In the genomic region with DNA sequence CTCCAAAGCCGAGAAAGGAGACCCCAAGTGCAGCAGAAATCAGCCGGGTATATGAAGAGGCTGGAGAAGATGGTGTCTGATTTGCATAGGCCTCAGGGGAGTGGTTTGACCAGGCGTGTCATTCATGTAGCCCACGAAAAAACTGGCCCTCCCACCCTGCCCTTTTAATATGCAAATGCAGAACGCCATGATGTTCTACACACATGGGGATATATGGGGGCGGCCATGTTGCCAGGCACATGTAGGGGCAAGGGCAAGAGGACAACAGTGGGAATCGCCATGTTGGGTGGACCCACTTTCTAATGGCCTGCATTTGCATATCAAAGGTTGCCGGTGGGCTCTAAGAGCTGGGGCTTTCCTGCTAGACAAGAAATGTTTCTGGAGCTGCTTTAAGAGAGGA, we compare ENCODE assay signal across 2 cellular contexts.
TF ChIP-seq lines count a peak whose summit lies in the region.

No MANE protein-coding gene starts in this region.

TF ChIP-seq in GM23338, 12 proteins besides CTCF, POLR2A, EP300 and RAD21 (continued from another document):
- TF ChIP-seq, protein P1, sequence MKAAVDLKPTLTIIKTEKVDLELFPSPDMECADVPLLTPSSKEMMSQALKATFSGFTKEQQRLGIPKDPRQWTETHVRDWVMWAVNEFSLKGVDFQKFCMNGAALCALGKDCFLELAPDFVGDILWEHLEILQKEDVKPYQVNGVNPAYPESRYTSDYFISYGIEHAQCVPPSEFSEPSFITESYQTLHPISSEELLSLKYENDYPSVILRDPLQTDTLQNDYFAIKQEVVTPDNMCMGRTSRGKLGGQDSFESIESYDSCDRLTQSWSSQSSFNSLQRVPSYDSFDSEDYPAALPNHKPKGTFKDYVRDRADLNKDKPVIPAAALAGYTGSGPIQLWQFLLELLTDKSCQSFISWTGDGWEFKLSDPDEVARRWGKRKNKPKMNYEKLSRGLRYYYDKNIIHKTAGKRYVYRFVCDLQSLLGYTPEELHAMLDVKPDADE (IDR thresholded peaks at IDR 0.05): no peak
- TF ChIP-seq ZNF331 (CRISPR knock-in tag; IDR thresholded peaks at IDR 0.05; ENCODE audit: low read depth) (no peak), EZH2 (IDR thresholded peaks at IDR 0.05; ENCODE audit: low read depth, unreplicated experiment) (no peak), JUNB (IDR thresholded peaks at IDR 0.05; ENCODE audit: unreplicated experiment) (no peak), ZNF114 (CRISPR knock-in tag; IDR thresholded peaks at IDR 0.05) (no peak)
- TF ChIP-seq, protein P2, sequence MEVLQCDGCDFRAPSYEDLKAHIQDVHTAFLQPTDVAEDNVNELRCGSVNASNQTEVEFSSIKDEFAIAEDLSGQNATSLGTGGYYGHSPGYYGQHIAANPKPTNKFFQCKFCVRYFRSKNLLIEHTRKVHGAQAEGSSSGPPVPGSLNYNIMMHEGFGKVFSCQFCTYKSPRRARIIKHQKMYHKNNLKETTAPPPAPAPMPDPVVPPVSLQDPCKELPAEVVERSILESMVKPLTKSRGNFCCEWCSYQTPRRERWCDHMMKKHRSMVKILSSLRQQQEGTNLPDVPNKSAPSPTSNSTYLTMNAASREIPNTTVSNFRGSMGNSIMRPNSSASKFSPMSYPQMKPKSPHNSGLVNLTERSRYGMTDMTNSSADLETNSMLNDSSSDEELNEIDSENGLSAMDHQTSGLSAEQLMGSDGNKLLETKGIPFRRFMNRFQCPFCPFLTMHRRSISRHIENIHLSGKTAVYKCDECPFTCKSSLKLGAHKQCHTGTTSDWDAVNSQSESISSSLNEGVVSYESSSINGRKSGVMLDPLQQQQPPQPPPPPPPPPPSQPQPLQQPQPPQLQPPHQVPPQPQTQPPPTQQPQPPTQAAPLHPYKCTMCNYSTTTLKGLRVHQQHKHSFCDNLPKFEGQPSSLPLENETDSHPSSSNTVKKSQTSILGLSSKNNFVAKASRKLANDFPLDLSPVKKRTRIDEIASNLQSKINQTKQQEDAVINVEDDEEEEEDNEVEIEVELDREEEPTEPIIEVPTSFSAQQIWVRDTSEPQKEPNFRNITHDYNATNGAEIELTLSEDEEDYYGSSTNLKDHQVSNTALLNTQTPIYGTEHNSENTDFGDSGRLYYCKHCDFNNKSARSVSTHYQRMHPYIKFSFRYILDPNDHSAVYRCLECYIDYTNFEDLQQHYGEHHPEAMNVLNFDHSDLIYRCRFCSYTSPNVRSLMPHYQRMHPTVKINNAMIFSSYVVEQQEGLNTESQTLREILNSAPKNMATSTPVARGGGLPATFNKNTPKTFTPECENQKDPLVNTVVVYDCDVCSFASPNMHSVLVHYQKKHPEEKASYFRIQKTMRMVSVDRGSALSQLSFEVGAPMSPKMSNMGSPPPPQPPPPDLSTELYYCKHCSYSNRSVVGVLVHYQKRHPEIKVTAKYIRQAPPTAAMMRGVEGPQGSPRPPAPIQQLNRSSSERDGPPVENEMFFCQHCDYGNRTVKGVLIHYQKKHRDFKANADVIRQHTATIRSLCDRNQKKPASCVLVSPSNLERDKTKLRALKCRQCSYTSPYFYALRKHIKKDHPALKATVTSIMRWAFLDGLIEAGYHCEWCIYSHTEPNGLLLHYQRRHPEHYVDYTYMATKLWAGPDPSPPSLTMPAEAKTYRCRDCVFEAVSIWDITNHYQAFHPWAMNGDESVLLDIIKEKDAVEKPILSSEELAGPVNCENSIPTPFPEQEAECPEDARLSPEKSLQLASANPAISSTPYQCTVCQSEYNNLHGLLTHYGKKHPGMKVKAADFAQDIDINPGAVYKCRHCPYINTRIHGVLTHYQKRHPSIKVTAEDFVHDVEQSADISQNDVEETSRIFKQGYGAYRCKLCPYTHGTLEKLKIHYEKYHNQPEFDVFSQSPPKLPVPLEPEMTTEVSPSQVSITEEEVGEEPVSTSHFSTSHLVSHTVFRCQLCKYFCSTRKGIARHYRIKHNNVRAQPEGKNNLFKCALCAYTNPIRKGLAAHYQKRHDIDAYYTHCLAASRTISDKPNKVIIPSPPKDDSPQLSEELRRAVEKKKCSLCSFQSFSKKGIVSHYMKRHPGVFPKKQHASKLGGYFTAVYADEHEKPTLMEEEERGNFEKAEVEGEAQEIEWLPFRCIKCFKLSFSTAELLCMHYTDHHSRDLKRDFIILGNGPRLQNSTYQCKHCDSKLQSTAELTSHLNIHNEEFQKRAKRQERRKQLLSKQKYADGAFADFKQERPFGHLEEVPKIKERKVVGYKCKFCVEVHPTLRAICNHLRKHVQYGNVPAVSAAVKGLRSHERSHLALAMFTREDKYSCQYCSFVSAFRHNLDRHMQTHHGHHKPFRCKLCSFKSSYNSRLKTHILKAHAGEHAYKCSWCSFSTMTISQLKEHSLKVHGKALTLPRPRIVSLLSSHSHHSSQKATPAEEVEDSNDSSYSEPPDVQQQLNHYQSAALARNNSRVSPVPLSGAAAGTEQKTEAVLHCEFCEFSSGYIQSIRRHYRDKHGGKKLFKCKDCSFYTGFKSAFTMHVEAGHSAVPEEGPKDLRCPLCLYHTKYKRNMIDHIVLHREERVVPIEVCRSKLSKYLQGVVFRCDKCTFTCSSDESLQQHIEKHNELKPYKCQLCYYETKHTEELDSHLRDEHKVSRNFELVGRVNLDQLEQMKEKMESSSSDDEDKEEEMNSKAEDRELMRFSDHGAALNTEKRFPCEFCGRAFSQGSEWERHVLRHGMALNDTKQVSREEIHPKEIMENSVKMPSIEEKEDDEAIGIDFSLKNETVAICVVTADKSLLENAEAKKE (CRISPR knock-in tag; IDR thresholded peaks at IDR 0.05): no peak

TF ChIP-seq in WTC11, 78 proteins besides CTCF, POLR2A, EP300 and RAD21 (continued from another document):
- TF ChIP-seq, protein P3, sequence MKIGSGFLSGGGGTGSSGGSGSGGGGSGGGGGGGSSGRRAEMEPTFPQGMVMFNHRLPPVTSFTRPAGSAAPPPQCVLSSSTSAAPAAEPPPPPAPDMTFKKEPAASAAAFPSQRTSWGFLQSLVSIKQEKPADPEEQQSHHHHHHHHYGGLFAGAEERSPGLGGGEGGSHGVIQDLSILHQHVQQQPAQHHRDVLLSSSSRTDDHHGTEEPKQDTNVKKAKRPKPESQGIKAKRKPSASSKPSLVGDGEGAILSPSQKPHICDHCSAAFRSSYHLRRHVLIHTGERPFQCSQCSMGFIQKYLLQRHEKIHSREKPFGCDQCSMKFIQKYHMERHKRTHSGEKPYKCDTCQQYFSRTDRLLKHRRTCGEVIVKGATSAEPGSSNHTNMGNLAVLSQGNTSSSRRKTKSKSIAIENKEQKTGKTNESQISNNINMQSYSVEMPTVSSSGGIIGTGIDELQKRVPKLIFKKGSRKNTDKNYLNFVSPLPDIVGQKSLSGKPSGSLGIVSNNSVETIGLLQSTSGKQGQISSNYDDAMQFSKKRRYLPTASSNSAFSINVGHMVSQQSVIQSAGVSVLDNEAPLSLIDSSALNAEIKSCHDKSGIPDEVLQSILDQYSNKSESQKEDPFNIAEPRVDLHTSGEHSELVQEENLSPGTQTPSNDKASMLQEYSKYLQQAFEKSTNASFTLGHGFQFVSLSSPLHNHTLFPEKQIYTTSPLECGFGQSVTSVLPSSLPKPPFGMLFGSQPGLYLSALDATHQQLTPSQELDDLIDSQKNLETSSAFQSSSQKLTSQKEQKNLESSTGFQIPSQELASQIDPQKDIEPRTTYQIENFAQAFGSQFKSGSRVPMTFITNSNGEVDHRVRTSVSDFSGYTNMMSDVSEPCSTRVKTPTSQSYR (CRISPR knock-in tag; IDR thresholded peaks at IDR 0.05): no peak
- TF ChIP-seq, protein P4, sequence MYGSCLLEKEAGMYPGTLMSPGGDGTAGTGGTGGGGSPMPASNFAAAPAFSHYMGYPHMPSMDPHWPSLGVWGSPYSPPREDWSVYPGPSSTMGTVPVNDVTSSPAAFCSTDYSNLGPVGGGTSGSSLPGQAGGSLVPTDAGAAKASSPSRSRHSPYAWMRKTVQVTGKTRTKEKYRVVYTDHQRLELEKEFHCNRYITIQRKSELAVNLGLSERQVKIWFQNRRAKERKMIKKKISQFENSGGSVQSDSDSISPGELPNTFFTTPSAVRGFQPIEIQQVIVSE (CRISPR knock-in tag; IDR thresholded peaks at IDR 0.05; ENCODE audit: borderline replicate concordance): no peak
- TF ChIP-seq ZNF396 (CRISPR knock-in tag; IDR thresholded peaks at IDR 0.05; ENCODE audit: borderline replicate concordance): no peak
- no peak for TF ChIP-seq JAZF1 (CRISPR knock-in tag; IDR thresholded peaks at IDR 0.05)
- no peak for TF ChIP-seq NR1H2 (CRISPR knock-in tag; IDR thresholded peaks at IDR 0.05)
- TF ChIP-seq ELF4 (CRISPR knock-in tag; IDR thresholded peaks at IDR 0.05; ENCODE audit: low read depth): no peak
- no peak for TF ChIP-seq FOXP1 (CRISPR knock-in tag; IDR thresholded peaks at IDR 0.05; ENCODE audit: borderline replicate concordance)
TF ChIP-seq in WTC11: peak in this region for 0.
